In the genomic region with DNA sequence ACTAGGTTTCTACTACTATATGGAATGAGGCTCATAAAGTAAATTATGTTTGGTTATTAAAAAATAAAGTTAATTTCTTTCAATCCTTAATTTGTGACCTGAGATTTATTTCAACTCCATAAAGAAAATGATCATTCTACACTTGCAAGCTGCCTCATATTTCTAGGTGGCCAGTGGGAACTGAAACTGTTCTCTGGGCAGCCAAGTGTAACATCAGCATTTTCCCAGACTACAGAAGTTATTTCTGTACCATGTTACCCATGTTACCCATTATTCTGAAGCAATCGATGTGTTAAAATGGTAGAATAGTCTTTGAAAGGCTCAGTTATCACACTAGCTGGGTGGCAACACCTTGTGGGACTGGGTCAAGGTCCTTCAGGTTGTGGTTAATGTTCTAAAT, we compare ENCODE assay signal across 15 cellular contexts.
DNase-seq lines count a peak whose midpoint lies in the region; ATAC-seq, FAIRE-seq and TF ChIP-seq lines count a peak whose summit lies in the region.
"Had no signal": no experiment of that assay in that cellular context is flagged by ENCODE, and none has a peak within 500 bp of the region (broad histone marks: within the 10 kb centered on the region; RNA-seq: fewer than 3 reads in every experiment).

No MANE protein-coding gene starts in this region.

- no peak overlapping the region for H3K18ac ChIP-seq in trophoblast cell (ENCODE audit: low read length)

- H2BK12ac ChIP-seq in trophoblast cell (ENCODE audit: low read length), result peak overlapping the region; percentile 94

- H3K36me3 ChIP-seq in OCI-LY7 (ENCODE audit: insufficient read depth, low read length) (no peaks in the 10 kb centered on the region), trophoblast cell (ENCODE audit: control insufficient read depth in 1 of 2, insufficient read depth in 2 of 2, low read length in 2 of 2) (no peaks in the 10 kb centered on the region)

- TF ChIP-seq CTCF in GM20000 (IDR thresholded peaks at IDR 0.05; ENCODE audit: extremely low read depth, missing control alignments) (no peak), OCI-LY7 (conservative IDR thresholded peaks at IDR 0.05; ENCODE audit: low read length) (no peak)

- H3K4me1 ChIP-seq in OCI-LY7 (ENCODE audit: insufficient read depth, low read length, poor library complexity, severe bottlenecking), result peaks cover 7% of the 10 kb centered on the region
- peaks cover 9 to 29% of the 10 kb centered on the region in 2 experiments for H3K4me1 ChIP-seq in trophoblast cell (ENCODE audit: control insufficient read depth in 1 of 2, insufficient read depth in 2 of 2, low read length in 2 of 2)

- H3K9me2 ChIP-seq in OCI-LY7 (ENCODE audit: insufficient read depth, low read length), result no peaks in the 10 kb centered on the region
- H3K9me2 ChIP-seq: SK-N-SH had no signal

- H4K20me1 ChIP-seq in OCI-LY7 (ENCODE audit: insufficient read depth, low read length), result no peaks in the 10 kb centered on the region

- H3K9me3 ChIP-seq in OCI-LY7 (ENCODE audit: low read length), result no peaks in the 10 kb centered on the region
- no peaks in the 10 kb centered on the region for H3K9me3 ChIP-seq in trophoblast cell (ENCODE audit: insufficient read depth, low read depth, low read length)
- H3K9me3 ChIP-seq: SK-N-SH had no signal

- peak; percentile 2 for DNase-seq in CD1c-positive myeloid dendritic cell (ENCODE audit: extremely low spot score)
- peak; percentile 9 for DNase-seq in GM20000 (ENCODE audit: low spot score)
- DNase-seq in OCI-LY7 (ENCODE audit: low spot score), result peak; percentile 6
- no peak for DNase-seq in trophoblast cell
- DNase-seq in urothelium cell line (ENCODE audit: low spot score), result no peak
- no peak for DNase-seq in activated CD4-positive, alpha-beta T cell treated with anti-CD3 and anti-CD28 coated beads, Interleukin-2, amount 50 U/mL, for 1 hour
- DNase-seq: DMS 273 treated with DMSO at 0.1 percent for 48 hours, KBM-7, NCI-H1417, NCI-H1930, NCI-H510A treated with DMSO at 0.1 percent for 48 hours, PC-9, SK-N-SH had no signal

- no peak overlapping the region for H4K91ac ChIP-seq in trophoblast cell (ENCODE audit: low read depth, low read length)

- H3K4me3 ChIP-seq in OCI-LY7 (ENCODE audit: low read depth, low read length, poor library complexity, severe bottlenecking), result no peak overlapping the region
- H3K4me3 ChIP-seq in trophoblast cell (ENCODE audit: low read depth, low read length), result no peak overlapping the region
- H3K4me3 ChIP-seq: PC-9 had no signal

- peak overlapping the region; percentile 95 for H2AK5ac ChIP-seq in trophoblast cell (ENCODE audit: low read length)

- POLR2A ChIA-PET in OCI-LY7 (lab: Charles Lee), result interaction anchor here (0.7 kb wide), 1 partner anchor 28 kb away, joined by 5 read pairs; no protein-coding TSS in a partner anchor

- peak overlapping the region; percentile 68 for H2BK5ac ChIP-seq in trophoblast cell (ENCODE audit: low read depth, low read length, poor library complexity)

- H3K27me3 ChIP-seq in trophoblast cell (ENCODE audit: insufficient read depth, low read length), result no peaks in the 10 kb centered on the region

- peak overlapping the region; percentile 80 for H2BK120ac ChIP-seq in trophoblast cell (ENCODE audit: insufficient read depth, low read length, poor library complexity)

- H3K23ac ChIP-seq in trophoblast cell (ENCODE audit: low read length), result no peak overlapping the region

- no peak overlapping the region for H3K9ac ChIP-seq in trophoblast cell (ENCODE audit: low read length)
- H3K9ac ChIP-seq: SK-N-SH had no signal

- BruUV-seq in OCI-LY7 (replicated peaks; lab: Mats Ljungman, UMichigan), result no TSS peak

- H3K4me2 ChIP-seq in OCI-LY7 (ENCODE audit: low read length) (no peak overlapping the region), trophoblast cell (ENCODE audit: low read length) (no peak overlapping the region)
- H3K4me2 ChIP-seq: PC-9, SK-N-SH had no signal

- no peak overlapping the region for H3K4ac ChIP-seq in trophoblast cell (ENCODE audit: low read depth, low read length)

- no peak overlapping the region for H3K27ac ChIP-seq in OCI-LY7 (ENCODE audit: low read depth, low read length, poor library complexity, severe bottlenecking)
- peak overlapping the region; percentile 72 for H3K27ac ChIP-seq in trophoblast cell (ENCODE audit: low read depth, low read length)
- H3K27ac ChIP-seq: PC-9 had no signal

- H3K79me1 ChIP-seq in trophoblast cell (ENCODE audit: low read length), result peaks cover 23% of the 10 kb centered on the region

- H3K14ac ChIP-seq in trophoblast cell (ENCODE audit: low read length), result peak overlapping the region; percentile 37

- no peak overlapping the region for H4K8ac ChIP-seq in trophoblast cell (ENCODE audit: low read depth, low read length)

- CTCF ChIA-PET in OCI-LY7 (lab: Charles Lee; ENCODE audit: unreplicated experiment), result no interaction called here

- no peak overlapping the region for H2AFZ ChIP-seq in OCI-LY7 (ENCODE audit: low read length)
- no peak overlapping the region for H2AFZ ChIP-seq in trophoblast cell (ENCODE audit: insufficient read depth, low read length, poor library complexity)
- H2AFZ ChIP-seq: PC-9 had no signal

- no peak for FAIRE-seq in urothelium cell line (lab: Jason Lieb, UNC)

- no peak overlapping the region for H4K12ac ChIP-seq in trophoblast cell (ENCODE audit: low read depth, low read length)

- WGBS in trophoblast cell (ENCODE audit: extremely low coverage, insufficient coverage, insufficient read length), result no CpG with 5 or more reads among the region's 1 CpG

- no peaks in the 10 kb centered on the region for H3K79me2 ChIP-seq in OCI-LY7 (ENCODE audit: insufficient read depth, low read depth, low read length)
- H3K79me2 ChIP-seq in trophoblast cell (ENCODE audit: control insufficient read depth, insufficient read depth, low read length, poor library complexity), result peaks cover 3% of the 10 kb centered on the region

- ATAC-seq in HG02870 (IDR thresholded peaks at IDR 0.05; ENCODE audit: unreplicated experiment), result no peak
- ATAC-seq: HCT116 had no signal

- intact Hi-C loops in OCI-LY7 (cut with micrococcal nuclease; ENCODE audit: unreplicated experiment), result no loop called here

Comparison
In these comparisons a context has a peak if more than half of its experiments do, and no peak if none do; other contexts are left out.
1. DNase-seq: peak in CD1c-positive myeloid dendritic cell (single experiment), GM20000 (single experiment) and OCI-LY7 (single experiment); none in trophoblast cell (0 of 2), urothelium cell line (single experiment) and activated CD4-positive, alpha-beta T cell treated with anti-CD3 and anti-CD28 coated beads, Interleukin-2, amount 50 U/mL, for 1 hour (single experiment).